Comparison of ENCODE assay signal across 21 cellular contexts in genomic region chr5:91114658-91115057, GRCh38.
A peak's percentile ranks its signal among the peaks of the same experiment; 100 is the strongest.
DNase-seq lines count a peak whose midpoint lies in the region; ATAC-seq and TF ChIP-seq lines count a peak whose summit lies in the region.
"Had no signal": no experiment of that assay in that cellular context is flagged by ENCODE, and none has a peak within 500 bp of the region (broad histone marks: within the 10 kb centered on the region; RNA-seq: fewer than 3 reads in every experiment).

No MANE protein-coding gene starts in this region.

- WGBS in upper lobe of left lung, 2 donors, result 38 to 51% methylated on average over 2 of the region's 2 CpGs

- no peak for ATAC-seq in upper lobe of left lung (ENCODE audit: low FRiP score in 2 of 2)
- no peak for ATAC-seq in mucosa of descending colon
- ATAC-seq in HG03175 (IDR thresholded peaks at IDR 0.05; ENCODE audit: unreplicated experiment), result no peak
- ATAC-seq: activated CD8-positive, alpha-beta T cell treated with anti-CD3 and anti-CD28 coated beads, Interleukin-2, amount 10 ng/mL, durations not matched to agents 7 days and 5 days; activated naive CD8-positive, alpha-beta T cell treated with anti-CD3 and anti-CD28 coated beads, Interleukin-2, amount 50 U/mL, for 24 hours; esophagus mucosa; T-cell had no signal

- no peak for TF ChIP-seq CTCF in fibroblast of villous mesenchyme (IDR thresholded peaks at IDR 0.05; ENCODE audit: insufficient read depth, low read depth, low read length)
- no peak for TF ChIP-seq CTCF in upper lobe of left lung (IDR thresholded peaks at IDR 0.05)
- no peak for TF ChIP-seq CTCF in PC-9 (conservative IDR thresholded peaks at IDR 0.05)
- TF ChIP-seq CTCF in mucosa of descending colon (IDR thresholded peaks at IDR 0.05), result no peak

- BruUV-seq in PC-9 (replicated peaks; lab: Mats Ljungman, UMichigan), result no TSS peak

- H3K36me3 Mint-ChIP-seq in activated CD4-positive, alpha-beta T cell treated with anti-CD3 and anti-CD28 coated beads, Interleukin-2, amount 10 ng/mL, durations not matched to agents 24 days and 14 days (ENCODE audit: low read depth), result no peaks in the 10 kb centered on the region
- H3K36me3 Mint-ChIP-seq: T-cell had no signal

- H3K4me1 ChIP-seq in muscle layer of duodenum (ENCODE audit: control insufficient read depth in 1 of 2, insufficient read depth in 2 of 2, low read length in 2 of 2) (peaks cover 5 to 46% of the 10 kb centered on the region in 2 donors), upper lobe of left lung (peaks cover 5 to 20% (median 12%) of the 10 kb centered on the region in 4 donors), PC-9 (replicated peaks; ENCODE audit: insufficient read depth) (0 out of 2 replicates have a peak, but pooled peaks cover 8% of the 10 kb centered on the region), mucosa of descending colon (ENCODE audit: low read depth) (no peaks in the 10 kb centered on the region)

- H3K27me3 ChIP-seq in muscle layer of duodenum (ENCODE audit: low read depth, low read length), result no peaks in the 10 kb centered on the region
- H3K27me3 ChIP-seq in upper lobe of left lung, result no peaks in the 10 kb centered on the region
- H3K27me3 ChIP-seq in PC-9 (ENCODE audit: insufficient read depth, low read depth), result no peaks in the 10 kb centered on the region

- H3K9me3 Mint-ChIP-seq in activated CD4-positive, alpha-beta T cell treated with anti-CD3 and anti-CD28 coated beads, Interleukin-2, amount 10 ng/mL, durations not matched to agents 24 days and 14 days, result no peaks in the 10 kb centered on the region
- H3K9me3 Mint-ChIP-seq: activated naive CD8-positive, alpha-beta T cell treated with anti-CD3 and anti-CD28 coated beads, Interleukin-2, amount 50 U/mL, for 24 hours; activated T-helper 1 cell treated with anti-CD3 and anti-CD28 coated beads, Interleukin-12 subunit alpha, Interleukin-12 subunit beta, Interleukin-2, Interleukin-4 antibody, amounts not matched to agents 30 ng/mL and 10 ng/mL and 1 ng/mL, durations not matched to agents 14 hours and 24 hours and 36 hours; T-cell had no signal

- no peak overlapping the region for H3K4me2 ChIP-seq in PC-9

- no peaks in the 10 kb centered on the region for H3F3A ChIP-seq in PC-9 (ENCODE audit: insufficient read depth, low read depth)

- intact Hi-C loops in activated CD4-positive, alpha-beta T cell treated with anti-CD3 and anti-CD28 coated beads, Interleukin-2, amount 10 ng/mL, durations not matched to agents 24 days and 14 days (cut with micrococcal nuclease), result no loop called here
- intact Hi-C loops in PC-9 (cut with micrococcal nuclease; ENCODE audit: unreplicated experiment), result no loop called here
- intact Hi-C loops in mucosa of descending colon (cut with DNase I, micrococcal nuclease), result no loop called here

- H3K27ac ChIP-seq in muscle layer of duodenum (ENCODE audit: low read length), result peak overlapping the region; percentile 40
- H3K27ac ChIP-seq in upper lobe of left lung, result peak overlapping the region in 3 of 4 donors; percentile 8 to 17 (median 14)
- no peak overlapping the region for H3K27ac ChIP-seq in PC-9
- H3K27ac ChIP-seq: HL-60 had no signal

- H3K36me3 ChIP-seq in muscle layer of duodenum (ENCODE audit: control insufficient read depth in 1 of 2, insufficient read depth in 2 of 2, low read length in 2 of 2) (no peaks in the 10 kb centered on the region), upper lobe of left lung (no peaks in the 10 kb centered on the region), PC-9 (ENCODE audit: low read depth) (no peaks in the 10 kb centered on the region), mucosa of descending colon (ENCODE audit: low read depth) (no peaks in the 10 kb centered on the region)

- POLR2A ChIA-PET in PC-9 (lab: Charles Lee; ENCODE audit: unreplicated experiment), result no interaction called here

- H3K4me3 ChIP-seq in fibroblast of villous mesenchyme (ENCODE audit: low read depth, low read length), result no peak overlapping the region
- H3K4me3 ChIP-seq in muscle layer of duodenum (ENCODE audit: low read depth in 1 of 2, low read length in 2 of 2), result no peak overlapping the region
- H3K4me3 ChIP-seq in upper lobe of left lung, result no peak overlapping the region
- H3K4me3 ChIP-seq in PC-9, result no peak overlapping the region
- H3K4me3 ChIP-seq in mucosa of descending colon, result no peak overlapping the region

- no peak for TF ChIP-seq EP300 in upper lobe of left lung (IDR thresholded peaks at IDR 0.05)

- no peak overlapping the region for H3K4me3 Mint-ChIP-seq in activated CD4-positive, alpha-beta T cell treated with anti-CD3 and anti-CD28 coated beads, Interleukin-2, amount 10 ng/mL, durations not matched to agents 24 days and 14 days
- H3K4me3 Mint-ChIP-seq: activated CD8-positive, alpha-beta T cell treated with anti-CD3 and anti-CD28 coated beads, Interleukin-2, amount 10 ng/mL, durations not matched to agents 7 days and 5 days; activated naive CD8-positive, alpha-beta T cell treated with anti-CD3 and anti-CD28 coated beads, Interleukin-2, amount 50 U/mL, for 24 hours; activated T-helper 1 cell treated with anti-CD3 and anti-CD28 coated beads, Interleukin-12 subunit alpha, Interleukin-12 subunit beta, Interleukin-2, Interleukin-4 antibody, amounts not matched to agents 30 ng/mL and 10 ng/mL and 1 ng/mL, durations not matched to agents 14 hours and 24 hours and 36 hours; B cell; T-cell had no signal

- H3K79me2 ChIP-seq in PC-9 (ENCODE audit: low read depth), result no peaks in the 10 kb centered on the region

- H4K20me1 ChIP-seq in PC-9 (ENCODE audit: insufficient read depth), result no peaks in the 10 kb centered on the region

- DNase-seq in activated CD4-positive, alpha-beta T cell treated with anti-CD3 and anti-CD28 coated beads, Interleukin-2, amount 10 ng/mL, durations not matched to agents 24 days and 14 days, result peak; percentile 43
- no peak for DNase-seq in activated CD4-positive, alpha-beta T cell treated with anti-CD3 and anti-CD28 coated beads for 48 hours
- DNase-seq in fibroblast of villous mesenchyme (ENCODE audit: low read depth) (peak; percentile 43), upper lobe of left lung (no peak), PC-9 (no peak), mucosa of descending colon (no peak)
- DNase-seq: 8988T; activated CD8-positive, alpha-beta T cell treated with anti-CD3 and anti-CD28 coated beads, Interleukin-2, amount 10 ng/mL, durations not matched to agents 7 days and 5 days; activated naive CD8-positive, alpha-beta T cell treated with anti-CD3 and anti-CD28 coated beads, Interleukin-2, amount 50 U/mL, for 24 hours; NCI-H1930; NK-92 treated with Interleukin-12 subunit alpha and Interleukin-12 subunit beta, amount 100 ng/mL, for 24 hours; small intestine; stimulated activated CD4-positive, alpha-beta T cell treated with anti-CD3 and anti-CD28 coated beads, Interleukin-4, amount 100 ng/mL, for 24 hours; substantia nigra; T-cell had no signal

- no peak overlapping the region for H3K27ac Mint-ChIP-seq in activated CD4-positive, alpha-beta T cell treated with anti-CD3 and anti-CD28 coated beads, Interleukin-2, amount 10 ng/mL, durations not matched to agents 24 days and 14 days
- H3K27ac Mint-ChIP-seq: activated CD8-positive, alpha-beta T cell treated with anti-CD3 and anti-CD28 coated beads, Interleukin-2, amount 10 ng/mL, durations not matched to agents 7 days and 5 days; activated naive CD8-positive, alpha-beta T cell treated with anti-CD3 and anti-CD28 coated beads, Interleukin-2, amount 50 U/mL, for 24 hours; activated T-helper 1 cell treated with anti-CD3 and anti-CD28 coated beads, Interleukin-12 subunit alpha, Interleukin-12 subunit beta, Interleukin-2, Interleukin-4 antibody, amounts not matched to agents 30 ng/mL and 10 ng/mL and 1 ng/mL, durations not matched to agents 14 hours and 24 hours and 36 hours; B cell; T-cell had no signal

- no peak for TF ChIP-seq POLR2A in upper lobe of left lung (IDR thresholded peaks at IDR 0.05)

- H3K9me3 ChIP-seq in muscle layer of duodenum (ENCODE audit: control insufficient read depth in 1 of 2, low read length in 2 of 2) (no peaks in the 10 kb centered on the region), upper lobe of left lung (no peaks in the 10 kb centered on the region), PC-9 (ENCODE audit: insufficient read depth, low read depth) (no peaks in the 10 kb centered on the region), mucosa of descending colon (no peaks in the 10 kb centered on the region)

- H3K4me1 Mint-ChIP-seq in activated CD4-positive, alpha-beta T cell treated with anti-CD3 and anti-CD28 coated beads, Interleukin-2, amount 10 ng/mL, durations not matched to agents 24 days and 14 days, result no peaks in the 10 kb centered on the region
- H3K4me1 Mint-ChIP-seq: B cell, T-cell had no signal

- peaks cover 18% of the 10 kb centered on the region for H3K27me3 Mint-ChIP-seq in activated CD4-positive, alpha-beta T cell treated with anti-CD3 and anti-CD28 coated beads, Interleukin-2, amount 10 ng/mL, durations not matched to agents 24 days and 14 days
- H3K27me3 Mint-ChIP-seq: B cell had no signal

- H3K9me2 ChIP-seq in PC-9 (ENCODE audit: insufficient read depth), result no peaks in the 10 kb centered on the region

- H2AFZ ChIP-seq in PC-9, result no peak overlapping the region

- CTCF ChIA-PET in PC-9 (lab: Charles Lee), result no interaction called here

Comparison
In these comparisons a context has a peak if more than half of its experiments do, and no peak if none do; other contexts are left out.
1. DNase-seq: peak in activated CD4-positive, alpha-beta T cell treated with anti-CD3 and anti-CD28 coated beads, Interleukin-2, amount 10 ng/mL, durations not matched to agents 24 days and 14 days (single experiment) and fibroblast of villous mesenchyme (single experiment); none in activated CD4-positive, alpha-beta T cell treated with anti-CD3 and anti-CD28 coated beads for 48 hours (single experiment), upper lobe of left lung (0 of 2), PC-9 (0 of 2) and mucosa of descending colon (0 of 3).